ENCODE assay signal across 14 cellular contexts in genomic region chr3:187274977-187275338, GRCh38. TPM values are rescaled to one million over a fixed set of nuclear protein-coding genes. Genes with fewer than 3 reads are reported as not detected.
DNase-seq lines count a peak whose midpoint lies in the region; ATAC-seq and TF ChIP-seq lines count a peak whose summit lies in the region.
"Had no signal": no experiment of that assay in that cellular context is flagged by ENCODE, and none has a peak within 500 bp of the region (broad histone marks: within the 10 kb centered on the region; RNA-seq: fewer than 3 reads in every experiment).

No MANE protein-coding gene starts in this region.

- TF ChIP-seq CTCF in GM23338 (conservative IDR thresholded peaks at IDR 0.05; ENCODE audit: low read depth in 2 of 2) (no peak), Panc1 (IDR thresholded peaks at IDR 0.05) (no peak)

- peak overlapping the region; percentile 89 for H3K27ac Mint-ChIP-seq in GM23338
- no peak overlapping the region for H3K27ac Mint-ChIP-seq in activated T-helper 1 cell treated with anti-CD3 and anti-CD28 coated beads, Interleukin-12 subunit alpha, Interleukin-12 subunit beta, Interleukin-2, Interleukin-4 antibody, amounts not matched to agents 30 ng/mL and 10 ng/mL and 1 ng/mL, durations not matched to agents 14 hours and 24 hours and 36 hours
- H3K27ac Mint-ChIP-seq: stimulated activated memory B cell treated with anti-CD40 and anti-IgM and Interleukin-4, amounts not matched to agents 10 μg/mL and 1 μg/mL and 100 μg/mL, for 72 hours had no signal

- DNase-seq in GM23338 (ENCODE audit: low spot score) (peak; percentile 95), Panc1 (ENCODE audit: low read depth, low spot score) (no peak), globus pallidus (ENCODE audit: low spot score) (peak; percentile 52), midbrain (lab: John Stamatoyannopoulos, UW) (peak; percentile 21), NCI-H748 (lab: John Stamatoyannopoulos, UW; ENCODE audit: unreplicated experiment) (no peak)
- no peak for DNase-seq in activated T-helper 1 cell treated with anti-CD3 and anti-CD28 coated beads, Interleukin-12 subunit alpha, Interleukin-12 subunit beta, Interleukin-2, Interleukin-4 antibody, amounts not matched to agents 30 ng/mL and 10 ng/mL and 1 ng/mL, durations not matched to agents 14 hours and 24 hours and 36 hours (ENCODE audit: low spot score)
- DNase-seq in stimulated activated CD4-positive, alpha-beta T cell treated with anti-CD3 and anti-CD28 coated beads, Interleukin-12 subunit alpha, Interleukin-12 subunit beta, amount 100 ng/mL, for 4 hours = no peak
- DNase-seq: activated gamma-delta T cell treated with Interleukin-2 at 50 U/mL for 16 hours, KBM-7, upper lobe of right lung had no signal

- CTCF ChIA-PET in Panc1 (lab: Charles Lee) = no interaction called here

- BruUV-seq in Panc1 (replicated peaks; lab: Mats Ljungman, UMichigan) = no TSS peak

- peaks cover 25% of the 10 kb centered on the region for H3K4me1 ChIP-seq in GM23338 (ENCODE audit: insufficient read depth)
- no peaks in the 10 kb centered on the region for H3K4me1 ChIP-seq in Panc1 (ENCODE audit: control insufficient read depth, insufficient read depth, low read length)
- H3K4me1 ChIP-seq: upper lobe of right lung had no signal

- intact Hi-C loops in Panc1 (cut with micrococcal nuclease; ENCODE audit: unreplicated experiment) = no loop called here
- intact Hi-C loops in activated T-helper 1 cell treated with anti-CD3 and anti-CD28 coated beads, Interleukin-12 subunit alpha, Interleukin-12 subunit beta, Interleukin-2, Interleukin-4 antibody, amounts not matched to agents 30 ng/mL and 10 ng/mL and 1 ng/mL, durations not matched to agents 14 hours and 24 hours and 36 hours (cut with micrococcal nuclease) = no loop called here

- 0 out of 2 replicates have a peak, but pooled peaks cover 2% of the 10 kb centered on the region for H3K9me3 ChIP-seq in Panc1 (ENCODE audit: control insufficient read depth, insufficient read depth, low read depth, low read length)
- H3K9me3 ChIP-seq: upper lobe of right lung had no signal

- H3K9me2 ChIP-seq in GM23338 (ENCODE audit: insufficient read depth) = peaks cover 10% of the 10 kb centered on the region; the same call in 1 of the 2 replicates

- peaks cover 7% of the 10 kb centered on the region; the same call in 2 of the 3 replicates for H3K36me3 Mint-ChIP-seq in GM23338 (ENCODE audit: low read depth)
- no peaks in the 10 kb centered on the region for H3K36me3 Mint-ChIP-seq in activated T-helper 1 cell treated with anti-CD3 and anti-CD28 coated beads, Interleukin-12 subunit alpha, Interleukin-12 subunit beta, Interleukin-2, Interleukin-4 antibody, amounts not matched to agents 30 ng/mL and 10 ng/mL and 1 ng/mL, durations not matched to agents 14 hours and 24 hours and 36 hours (ENCODE audit: low read depth)

- H3K9me3 Mint-ChIP-seq in GM23338 = peaks cover 7% of the 10 kb centered on the region
- no peaks in the 10 kb centered on the region for H3K9me3 Mint-ChIP-seq in activated T-helper 1 cell treated with anti-CD3 and anti-CD28 coated beads, Interleukin-12 subunit alpha, Interleukin-12 subunit beta, Interleukin-2, Interleukin-4 antibody, amounts not matched to agents 30 ng/mL and 10 ng/mL and 1 ng/mL, durations not matched to agents 14 hours and 24 hours and 36 hours

- no peaks in the 10 kb centered on the region for H3K36me3 ChIP-seq in GM23338 (ENCODE audit: insufficient read depth)
- H3K36me3 ChIP-seq in Panc1 (ENCODE audit: control insufficient read depth, insufficient read depth, low read length) = no peaks in the 10 kb centered on the region
- H3K36me3 ChIP-seq: upper lobe of right lung had no signal

- H4K20me1 ChIP-seq in GM23338 (replicated peaks; ENCODE audit: insufficient read depth) = no peaks in the 10 kb centered on the region

- H3K27me3 Mint-ChIP-seq in GM23338 (ENCODE audit: insufficient read depth, low read depth, poor library complexity) = peaks cover 6% of the 10 kb centered on the region
- peaks cover 4% of the 10 kb centered on the region for H3K27me3 Mint-ChIP-seq in activated T-helper 1 cell treated with anti-CD3 and anti-CD28 coated beads, Interleukin-12 subunit alpha, Interleukin-12 subunit beta, Interleukin-2, Interleukin-4 antibody, amounts not matched to agents 30 ng/mL and 10 ng/mL and 1 ng/mL, durations not matched to agents 14 hours and 24 hours and 36 hours (ENCODE audit: insufficient read depth)

- H2AFZ ChIP-seq in GM23338 = peak overlapping the region; percentile 5; the same call in 1 of the 2 replicates

- H3K27me3 ChIP-seq in GM23338 (ENCODE audit: insufficient read depth) = no peaks in the 10 kb centered on the region
- H3K27me3 ChIP-seq in Panc1 (ENCODE audit: control insufficient read depth, insufficient read depth, low read length) = peaks cover 16% of the 10 kb centered on the region; the same call in 1 of the 2 replicates
- H3K27me3 ChIP-seq: upper lobe of right lung had no signal

- peak overlapping the region; percentile 84 for H3K27ac ChIP-seq in GM23338 (ENCODE audit: low read depth)
- no peak overlapping the region for H3K27ac ChIP-seq in Panc1 (ENCODE audit: low read length)
- H3K27ac ChIP-seq: upper lobe of right lung had no signal

- in situ Hi-C loops in Panc1 (cut with HindIII; ENCODE audit: low pct_unique_long_range_greater_than_20kb, low sequenced_read_pairs) = no loop called here

- H3K4me3 Mint-ChIP-seq in GM23338 = peak overlapping the region; percentile 56; the same call in 2 of the 3 replicates
- no peak overlapping the region for H3K4me3 Mint-ChIP-seq in activated T-helper 1 cell treated with anti-CD3 and anti-CD28 coated beads, Interleukin-12 subunit alpha, Interleukin-12 subunit beta, Interleukin-2, Interleukin-4 antibody, amounts not matched to agents 30 ng/mL and 10 ng/mL and 1 ng/mL, durations not matched to agents 14 hours and 24 hours and 36 hours
- H3K4me3 Mint-ChIP-seq: stimulated activated memory B cell treated with anti-CD40 and anti-IgM and Interleukin-4, amounts not matched to agents 10 μg/mL and 1 μg/mL and 100 μg/mL, for 72 hours had no signal

- POLR2A ChIA-PET in Panc1 (lab: Charles Lee) = no interaction called here

- H3K4me1 Mint-ChIP-seq in GM23338 = peaks cover 34% of the 10 kb centered on the region
- no peaks in the 10 kb centered on the region for H3K4me1 Mint-ChIP-seq in activated T-helper 1 cell treated with anti-CD3 and anti-CD28 coated beads, Interleukin-12 subunit alpha, Interleukin-12 subunit beta, Interleukin-2, Interleukin-4 antibody, amounts not matched to agents 30 ng/mL and 10 ng/mL and 1 ng/mL, durations not matched to agents 14 hours and 24 hours and 36 hours (ENCODE audit: low read depth)
- H3K4me1 Mint-ChIP-seq: stimulated activated memory B cell treated with anti-CD40 and anti-IgM and Interleukin-4, amounts not matched to agents 10 μg/mL and 1 μg/mL and 100 μg/mL, for 72 hours had no signal

- peak; percentile 98 for ATAC-seq in GM23338
- 0 out of 2 replicates have a peak, but pooled peaks have one; percentile 38 for ATAC-seq in Panc1
- no peak for ATAC-seq in GM19463 (IDR thresholded peaks at IDR 0.05; ENCODE audit: unreplicated experiment)
- ATAC-seq: stimulated activated memory B cell treated with anti-CD40 and anti-IgM and Interleukin-4, amounts not matched to agents 10 μg/mL and 1 μg/mL and 100 μg/mL, for 72 hours; upper lobe of right lung had no signal

- peaks cover 3% of the 10 kb centered on the region; the same call in 1 of the 2 replicates for H3F3A ChIP-seq in GM23338 (replicated peaks; ENCODE audit: low read depth)

- H3K4me2 ChIP-seq in GM23338 = peak overlapping the region; percentile 55

- H3K4me3 ChIP-seq in GM23338 = peak overlapping the region; percentile 23; the same call in 1 of the 2 replicates
- no peak overlapping the region for H3K4me3 ChIP-seq in Panc1 (ENCODE audit: low read depth in 2 of 2, low read length in 2 of 2)
- H3K4me3 ChIP-seq: skin epidermis, upper lobe of right lung had no signal

- no peaks in the 10 kb centered on the region for H3K79me2 ChIP-seq in GM23338 (replicated peaks; ENCODE audit: insufficient read depth)

TF ChIP-seq in GM23338, 12 proteins besides CTCF, POLR2A, EP300 and RAD21:
- TF ChIP-seq NANOG (IDR thresholded peaks at IDR 0.05; ENCODE audit: borderline replicate concordance) = no peak
- TF ChIP-seq POLR2AphosphoS5 (IDR thresholded peaks at IDR 0.05; ENCODE audit: low read depth) = peak; percentile 56; the same call in 1 of the 2 replicates

RNA-seq across cellular contexts. Expression of gene MASP1, which starts 16.6 kb away (rescaled TPM):
- total RNA-seq in GM23338 (2014; rRNA removed; shearing (Covaris generic)) = 1.6 and 5.9 TPM in 2 replicates
- polyA plus RNA-seq in GM23338 (2016; fragmentation: Nextera tagmentation; extraction: Ambion mirVana) = 1.4 and 3.0 TPM in 2 replicates
- total RNA-seq in Panc1 (2021; ENCODE audit: unreplicated experiment) = not detected
- not detected for polyA plus RNA-seq in Panc1 (2012; ENCODE audit: insufficient read length)
- total RNA-seq in activated T-helper 1 cell treated with anti-CD3 and anti-CD28 coated beads, Interleukin-12 subunit alpha, Interleukin-12 subunit beta, Interleukin-2, Interleukin-4 antibody, amounts not matched to agents 30 ng/mL and 10 ng/mL and 1 ng/mL, durations not matched to agents 14 hours and 24 hours and 36 hours = not detected in 2 replicates
- total RNA-seq: RPMI7951 had no signal

Comparison
In these comparisons a context has a peak if more than half of its experiments do, and no peak if none do; other contexts are left out.
1. DNase-seq: peak in GM23338 (single experiment), globus pallidus (single experiment) and midbrain (single experiment); none in Panc1 (single experiment), activated T-helper 1 cell treated with anti-CD3 and anti-CD28 coated beads, Interleukin-12 subunit alpha, Interleukin-12 subunit beta, Interleukin-2, Interleukin-4 antibody, amounts not matched to agents 30 ng/mL and 10 ng/mL and 1 ng/mL, durations not matched to agents 14 hours and 24 hours and 36 hours (single experiment), NCI-H748 (single experiment) and stimulated activated CD4-positive, alpha-beta T cell treated with anti-CD3 and anti-CD28 coated beads, Interleukin-12 subunit alpha, Interleukin-12 subunit beta, amount 100 ng/mL, for 4 hours (single experiment).